Comparison of ENCODE assay signal across 20 cellular contexts in genomic region chr2:221434155-221434554, GRCh38.
DNase-seq lines count a peak whose midpoint lies in the region; ATAC-seq, FAIRE-seq and TF ChIP-seq lines count a peak whose summit lies in the region.
"Had no signal": no experiment of that assay in that cellular context is flagged by ENCODE, and none has a peak within 500 bp of the region (broad histone marks: within the 10 kb centered on the region; RNA-seq: fewer than 3 reads in every experiment).

No MANE protein-coding gene starts in this region.

- H3K9me3 Mint-ChIP-seq in mesothelial cell of epicardium, result peaks cover 6% of the 10 kb centered on the region
- H3K9me3 Mint-ChIP-seq: CD4-positive, alpha-beta memory T cell had no signal

- WGBS in pancreas, 2 donors, result 89 to 92% methylated on average over 7 of the region's 7 CpGs
- 91 to 92% methylated on average over 7 of the region's 7 CpGs for WGBS in esophagus squamous epithelium, 2 donors

- no peak overlapping the region for H3K4me3 Mint-ChIP-seq in mesothelial cell of epicardium
- H3K4me3 Mint-ChIP-seq: CD4-positive, alpha-beta memory T cell had no signal

- peak overlapping the region; percentile 7 for H3K27ac Mint-ChIP-seq in mesothelial cell of epicardium

- no peak overlapping the region for H3K4me3 ChIP-seq in endothelial cell of umbilical vein (replicated peaks in 1 of 3; ENCODE audit: insufficient read depth in 1 of 3, low read depth in 1 of 3, low read length in 3 of 3)
- no peak overlapping the region for H3K4me3 ChIP-seq in pancreas
- no peak overlapping the region for H3K4me3 ChIP-seq in esophagus squamous epithelium
- H3K4me3 ChIP-seq: K562 had no signal

- ATAC-seq in pancreas, result no peak
- ATAC-seq: K562 had no signal

- peak overlapping the region; percentile 50 for H3K4me2 ChIP-seq in endothelial cell of umbilical vein (ENCODE audit: insufficient read depth, low read length)
- H3K4me2 ChIP-seq: SK-N-SH had no signal

- H3K4me1 Mint-ChIP-seq in mesothelial cell of epicardium, result peaks cover 35% of the 10 kb centered on the region

- intact Hi-C loops in endothelial cell of umbilical vein (cut with micrococcal nuclease) (loop anchor here (1.0 to 2.0 kb wide), 2 partner anchors 10 to 69 kb away; no protein-coding TSS in a partner anchor), pancreas (cut with DNase I) (no loop called here), esophagus squamous epithelium (cut with DNase I) (no loop called here)

- H3K27me3 ChIP-seq in endothelial cell of umbilical vein (ENCODE audit: control insufficient read depth in 2 of 2, insufficient read depth in 2 of 2, low read length in 2 of 2), result no peaks in the 10 kb centered on the region
- H3K27me3 ChIP-seq in pancreas, result no peaks in the 10 kb centered on the region
- H3K27me3 ChIP-seq in esophagus squamous epithelium, result no peaks in the 10 kb centered on the region

- H3K4me1 ChIP-seq in endothelial cell of umbilical vein (ENCODE audit: control insufficient read depth, extremely low read depth, insufficient read depth, low read length) (peaks cover 22% of the 10 kb centered on the region), pancreas (no peaks in the 10 kb centered on the region), esophagus squamous epithelium (no peaks in the 10 kb centered on the region)

- no peaks in the 10 kb centered on the region for H4K20me1 ChIP-seq in endothelial cell of umbilical vein (replicated peaks; ENCODE audit: control insufficient read depth, extremely low read depth, insufficient read depth, low read length)

- TF ChIP-seq CTCF in endothelial cell of umbilical vein (IDR thresholded peaks at IDR 0.05; ENCODE audit: extremely low read depth in 1 of 2, insufficient read depth in 1 of 2, low read depth in 1 of 2, low read length in 2 of 2) (no peak), mesothelial cell of epicardium (IDR thresholded peaks at IDR 0.05; ENCODE audit: unreplicated experiment) (no peak), pancreas (IDR thresholded peaks at IDR 0.05) (no peak), esophagus squamous epithelium (IDR thresholded peaks at IDR 0.05) (no peak)

- no peaks in the 10 kb centered on the region for H3K79me2 ChIP-seq in endothelial cell of umbilical vein (ENCODE audit: control insufficient read depth, insufficient read depth, low read length)

- FAIRE-seq in endothelial cell of umbilical vein (lab: Jason Lieb, UNC) (peak; percentile 75), pancreas (lab: Jason Lieb, UNC) (no peak)
- FAIRE-seq: A204.1, GM12892, GM18507, K562, RCC 7860 had no signal

- peak overlapping the region; percentile 58 for H2AFZ ChIP-seq in endothelial cell of umbilical vein (ENCODE audit: low read depth, low read length)

- no peaks in the 10 kb centered on the region for H3K27me3 Mint-ChIP-seq in mesothelial cell of epicardium (ENCODE audit: low read depth)
- H3K27me3 Mint-ChIP-seq: CD4-positive, alpha-beta memory T cell had no signal

- DNase-seq in COLO829 (ENCODE audit: low spot score) (peak; percentile 73), NCI-H82 (lab: John Stamatoyannopoulos, UW) (peak; percentile 48), endothelial cell of umbilical vein (ENCODE audit: low read depth, low spot score) (peak; percentile 64), mesothelial cell of epicardium (ENCODE audit: low spot score in 2 of 2, unreplicated experiment in 2 of 2) (no peak), pancreas (no peak), NCI-H146 treated with DMSO at 0.1 percent for 48 hours (lab: John Stamatoyannopoulos, UW; ENCODE audit: unreplicated experiment) (no peak), esophagus squamous epithelium (lab: John Stamatoyannopoulos, UW) (no peak), NCI-H2107 (lab: John Stamatoyannopoulos, UW) (no peak)
- DNase-seq: CD4-positive, alpha-beta memory T cell; DMS79; NCI-H187; NCI-H345; NCI-H526; Right ventricle myocardium superior; SK-N-SH had no signal

- H3K9me3 ChIP-seq in endothelial cell of umbilical vein (replicated peaks; ENCODE audit: control insufficient read depth, insufficient read depth, low read length) (no peaks in the 10 kb centered on the region), pancreas (no peaks in the 10 kb centered on the region), esophagus squamous epithelium (no peaks in the 10 kb centered on the region)
- H3K9me3 ChIP-seq: SK-N-SH had no signal

- dilution Hi-C loops in endothelial cell of umbilical vein (cut with MboI; ENCODE audit: extremely low pct_ligation_motif_present, low sequenced_read_pairs), result no loop called here

- H3K36me3 ChIP-seq in endothelial cell of umbilical vein (ENCODE audit: control insufficient read depth in 2 of 2, extremely low read depth in 1 of 2, insufficient read depth in 2 of 2, low read length in 2 of 2) (peaks cover 0 to 2% of the 10 kb centered on the region in 2 experiments), pancreas (no peaks in the 10 kb centered on the region), esophagus squamous epithelium (peaks cover 0 to 25% (median 0%) of the 10 kb centered on the region in 3 donors)

- CTCF ChIA-PET in endothelial cell of umbilical vein (lab: Charles Lee), result interaction anchor here (0.9 to 2.0 kb wide), 9 partner anchors 10 to 137 kb away, joined by 3 to 21 read pairs (median 4); no protein-coding TSS in a partner anchor

- peaks cover 18% of the 10 kb centered on the region for H3K36me3 Mint-ChIP-seq in mesothelial cell of epicardium

- BruUV-seq in endothelial cell of umbilical vein (replicated peaks; lab: Mats Ljungman, UMichigan), result no TSS peak

- H3K27ac ChIP-seq in endothelial cell of umbilical vein (ENCODE audit: insufficient read depth, low read depth, low read length) (peak overlapping the region; percentile 25), pancreas (no peak overlapping the region), esophagus squamous epithelium (no peak overlapping the region)

- H3K9ac ChIP-seq in endothelial cell of umbilical vein (replicated peaks; ENCODE audit: extremely low read depth, insufficient read depth, low read length), result no peak overlapping the region
- H3K9ac ChIP-seq: SK-N-SH had no signal

- no peaks in the 10 kb centered on the region for H3K9me1 ChIP-seq in endothelial cell of umbilical vein (replicated peaks; ENCODE audit: control insufficient read depth, extremely low read depth, insufficient read depth, low read length)

- TF ChIP-seq POLR2A in endothelial cell of umbilical vein (IDR thresholded peaks at IDR 0.05; ENCODE audit: low read depth, low read length) (no peak), esophagus squamous epithelium (IDR thresholded peaks at IDR 0.05) (no peak)

- POLR2A ChIA-PET in endothelial cell of umbilical vein (lab: Charles Lee), result interaction anchor here (1.9 kb wide), 1 partner anchor 10 kb away, joined by 4 read pairs; no protein-coding TSS in a partner anchor

TF ChIP-seq in endothelial cell of umbilical vein, 7 proteins besides CTCF, POLR2A, EP300 and RAD21:
- TF ChIP-seq MYC (IDR thresholded peaks at IDR 0.05; ENCODE audit: low read depth, low read length) (no peak), POLR2AphosphoS5 (IDR thresholded peaks at IDR 0.05; ENCODE audit: insufficient read depth, low read depth, low read length) (no peak), FOS (IDR thresholded peaks at IDR 0.05; ENCODE audit: borderline replicate concordance, insufficient read depth, low read length) (no peak), GATA2 (IDR thresholded peaks at IDR 0.05; ENCODE audit: insufficient read depth, insufficient read length, low read depth, low read length) (no peak), EZH2 (IDR thresholded peaks at IDR 0.05; ENCODE audit: borderline replicate concordance, low read depth, low read length, severe bottlenecking) (no peak), JUN (IDR thresholded peaks at IDR 0.05; ENCODE audit: borderline replicate concordance, insufficient read depth, insufficient read length, low read depth) (no peak), MAX (IDR thresholded peaks at IDR 0.05; ENCODE audit: insufficient read depth, insufficient read length) (no peak)

Comparison
In these comparisons a context has a peak if more than half of its experiments do, and no peak if none do; other contexts are left out.
1. DNase-seq: peak in COLO829 (single experiment), NCI-H82 (single experiment) and endothelial cell of umbilical vein (single experiment); none in mesothelial cell of epicardium (0 of 2), pancreas (0 of 6), NCI-H146 treated with DMSO at 0.1 percent for 48 hours (single experiment), esophagus squamous epithelium (single experiment) and NCI-H2107 (single experiment).